Comparison of ENCODE assay signal across 18 cellular contexts in the genomic region with DNA sequence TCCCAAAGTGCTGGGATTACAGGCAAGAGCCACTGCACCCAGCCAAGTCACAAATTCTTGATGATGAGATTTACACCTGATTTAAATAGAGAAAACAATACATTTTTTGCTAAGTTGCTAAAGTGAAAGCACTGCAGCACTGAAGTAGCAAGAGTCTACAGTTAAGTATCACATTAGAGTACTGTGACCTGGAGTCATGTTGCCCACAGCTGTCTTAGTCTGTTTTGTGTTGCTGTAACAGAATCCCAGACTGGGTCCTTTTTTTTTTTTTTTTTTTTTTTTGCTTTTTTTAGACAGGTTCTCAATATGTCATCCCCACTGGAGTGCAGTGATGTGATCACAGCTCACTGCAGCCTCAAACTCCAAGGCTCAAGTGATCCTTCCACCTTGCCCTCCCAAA.
"Had no signal": no experiment of that assay in that cellular context is flagged by ENCODE, and none has a peak within 500 bp of the region (broad histone marks: within the 10 kb centered on the region; RNA-seq: fewer than 3 reads in every experiment).

No MANE protein-coding gene starts in this region.

- H3K27me3 Mint-ChIP-seq: naive B cell had no signal

- H3K27ac Mint-ChIP-seq: activated CD8-positive, alpha-beta T cell treated with anti-CD3 and anti-CD28 coated beads, Interleukin-2, amount 10 ng/mL, durations not matched to agents 7 days and 5 days; activated T-helper 1 cell treated with anti-CD3 and anti-CD28 coated beads, Interleukin-12 subunit alpha, Interleukin-12 subunit beta, Interleukin-2, Interleukin-4 antibody, amounts not matched to agents 30 ng/mL and 10 ng/mL and 1 ng/mL, durations not matched to agents 14 hours and 24 hours and 36 hours had no signal

- DNase-seq: activated CD4-positive, alpha-beta T cell treated with anti-CD3 and anti-CD28 coated beads for 4 hours; activated CD8-positive, alpha-beta memory T cell treated with anti-CD3 and anti-CD28 coated beads, Interleukin-2, amount 50 U/mL, for 48 hours; activated CD8-positive, alpha-beta T cell treated with anti-CD3 and anti-CD28 coated beads, Interleukin-2, amount 10 ng/mL, durations not matched to agents 7 days and 5 days; activated naive CD4-positive, alpha-beta T cell; esophagus squamous epithelium; heart left ventricle; left lung; naive B cell; posterior cingulate gyrus; thyroid gland had no signal

- H3K36me3 ChIP-seq: ascending aorta, esophagus squamous epithelium, heart left ventricle, left lung, neutrophil, thyroid gland had no signal

- H3K4me1 ChIP-seq: ascending aorta, thyroid gland had no signal

- FAIRE-seq: bronchial epithelial cell, frontal cortex, islet of Langerhans, urothelium cell line had no signal

- ATAC-seq: activated CD8-positive, alpha-beta T cell treated with anti-CD3 and anti-CD28 coated beads, Interleukin-2, amount 10 ng/mL, durations not matched to agents 7 days and 5 days; heart left ventricle; left lung had no signal

- H3K27me3 ChIP-seq: ascending aorta, esophagus squamous epithelium, heart left ventricle, left lung, neutrophil, thyroid gland had no signal

- H3K4me3 ChIP-seq: ascending aorta, esophagus squamous epithelium, heart left ventricle, left lung, skin epidermis, thyroid gland had no signal

- H3K27ac ChIP-seq: ascending aorta, thyroid gland had no signal

- H3K36me3 Mint-ChIP-seq: naive B cell had no signal

- H3K4me3 Mint-ChIP-seq: activated CD8-positive, alpha-beta T cell treated with anti-CD3 and anti-CD28 coated beads, Interleukin-2, amount 10 ng/mL, durations not matched to agents 7 days and 5 days; activated T-helper 1 cell treated with anti-CD3 and anti-CD28 coated beads, Interleukin-12 subunit alpha, Interleukin-12 subunit beta, Interleukin-2, Interleukin-4 antibody, amounts not matched to agents 30 ng/mL and 10 ng/mL and 1 ng/mL, durations not matched to agents 14 hours and 24 hours and 36 hours had no signal

- H3K9me3 ChIP-seq: ascending aorta, esophagus squamous epithelium, heart left ventricle, left lung, neutrophil, thyroid gland had no signal

- H3K9me3 Mint-ChIP-seq: activated T-helper 1 cell treated with anti-CD3 and anti-CD28 coated beads, Interleukin-12 subunit alpha, Interleukin-12 subunit beta, Interleukin-2, Interleukin-4 antibody, amounts not matched to agents 30 ng/mL and 10 ng/mL and 1 ng/mL, durations not matched to agents 14 hours and 24 hours and 36 hours had no signal
